In the genomic region with DNA sequence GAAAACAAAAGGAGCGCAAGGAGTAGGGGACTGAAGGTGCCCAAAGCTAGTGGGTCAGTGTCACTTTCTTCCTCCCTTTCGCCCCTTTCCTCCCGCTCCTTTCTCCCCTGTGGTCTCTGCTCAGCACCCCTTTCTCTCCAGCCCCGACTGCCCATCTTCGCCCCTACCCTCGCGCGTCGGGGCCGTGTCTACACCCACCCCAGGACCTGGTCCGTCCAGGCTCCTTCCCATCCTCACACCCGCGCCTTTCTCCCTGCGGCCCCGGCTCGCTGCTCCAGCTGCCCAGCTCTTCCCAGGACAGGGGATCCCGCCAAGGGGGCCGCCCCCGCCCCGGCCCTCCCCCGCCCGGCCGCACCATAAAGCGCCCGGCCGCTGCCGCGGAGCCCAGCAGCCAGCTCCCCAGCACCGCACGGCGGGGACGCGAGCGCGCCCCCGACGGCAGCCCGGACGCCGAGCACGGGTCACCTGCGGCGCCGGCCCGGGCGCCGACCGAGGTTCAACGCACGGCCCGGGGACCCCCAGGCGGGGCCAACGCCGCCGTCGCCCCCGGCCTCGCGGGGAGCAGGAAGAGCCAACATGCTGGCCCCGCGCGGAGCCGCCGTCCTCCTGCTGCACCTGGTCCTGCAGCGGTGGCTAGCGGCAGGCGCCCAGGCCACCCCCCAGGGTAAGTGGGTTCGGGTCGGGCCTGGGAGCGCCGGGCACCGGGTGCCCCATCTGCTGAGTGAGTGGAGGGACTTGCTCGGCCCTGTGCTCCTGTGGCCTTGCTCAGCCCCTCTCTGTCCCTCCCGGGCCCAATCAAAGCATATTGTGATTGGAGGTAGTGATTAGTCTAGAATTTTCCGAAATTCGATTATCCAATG, we compare ENCODE assay signal across 9 cellular contexts. TPM values are rescaled to one million over a fixed set of nuclear protein-coding genes. Genes with fewer than 3 reads are reported as not detected.
DNase-seq lines count a peak whose midpoint lies in the region; ATAC-seq and TF ChIP-seq lines count a peak whose summit lies in the region.
"Had no signal": no experiment of that assay in that cellular context is flagged by ENCODE, and none has a peak within 500 bp of the region (broad histone marks: within the 10 kb centered on the region; RNA-seq: fewer than 3 reads in every experiment).

Gene THBS4, plus strand, starts transcription at position 387 of the 860 bp plus-strand sequence. Its CDS starts 190 bp downstream, at position 577.

- H3K4me1 Mint-ChIP-seq in T-helper 17 cell (peaks cover 6% of the 10 kb centered on the region), glutamatergic neuron (ENCODE audit: low read depth, unreplicated experiment) (peaks cover 8% of the 10 kb centered on the region)

- H3K27me3 Mint-ChIP-seq in T-helper 17 cell: peaks cover 67% of the 10 kb centered on the region
- no peaks in the 10 kb centered on the region for H3K27me3 Mint-ChIP-seq in glutamatergic neuron (ENCODE audit: unreplicated experiment)

- peak within 1 kb of the TSS; percentile 20 for H3K14ac ChIP-seq in trophoblast cell (ENCODE audit: low read length)

- H3K4me3 ChIP-seq in trophoblast cell (ENCODE audit: low read depth, low read length): peak within 1 kb of the TSS; percentile 65

- no peak for TF ChIP-seq CTCF in glutamatergic neuron (IDR thresholded peaks at IDR 0.05; ENCODE audit: partially characterized antibody, unreplicated experiment)

- no peaks in the 10 kb centered on the region for H3K9me3 Mint-ChIP-seq in glutamatergic neuron (ENCODE audit: unreplicated experiment)

- H3K27me3 ChIP-seq in trophoblast cell (ENCODE audit: insufficient read depth, low read length): peaks cover 27% of the 10 kb centered on the region

- H3K4me3 Mint-ChIP-seq in T-helper 17 cell (peak within 1 kb of the TSS; percentile 31), glutamatergic neuron (ENCODE audit: unreplicated experiment) (peak within 1 kb of the TSS; percentile 78)

- H3K79me1 ChIP-seq in trophoblast cell (ENCODE audit: low read length): no peaks in the 10 kb centered on the region

- peaks cover 4 to 7% of the 10 kb centered on the region in 2 experiments for H3K4me1 ChIP-seq in trophoblast cell (ENCODE audit: control insufficient read depth in 1 of 2, insufficient read depth in 2 of 2, low read length in 2 of 2)

- H3K4ac ChIP-seq in trophoblast cell (ENCODE audit: low read depth, low read length): no peak within 1 kb of the TSS

- DNase-seq in ELF-1 (ENCODE audit: low read depth, low spot score): peak; percentile 8
- DNase-seq in T-helper 17 cell: no peak
- DNase-seq in glutamatergic neuron: peak; percentile 45
- no peak for DNase-seq in trophoblast cell
- no peak for DNase-seq in activated effector memory CD4-positive, alpha-beta T cell treated with Interleukin-2 at 50 U/mL for 16 hours
- DNase-seq in NCI-H1436 (lab: John Stamatoyannopoulos, UW): no peak
- DNase-seq in mucosa of gallbladder (ENCODE audit: low spot score): no peak
- DNase-seq: NCI-H524 treated with DMSO at 0.1 percent for 48 hours had no signal

- H3K27ac Mint-ChIP-seq in T-helper 17 cell (no peak within 1 kb of the TSS), glutamatergic neuron (ENCODE audit: unreplicated experiment) (peak within 1 kb of the TSS; percentile 14)

- H4K12ac ChIP-seq in trophoblast cell (ENCODE audit: low read depth, low read length): no peak within 1 kb of the TSS

- peak within 1 kb of the TSS; percentile 91 for H3K23ac ChIP-seq in trophoblast cell (ENCODE audit: low read length)

- no peak within 1 kb of the TSS for H3K27ac ChIP-seq in trophoblast cell (ENCODE audit: low read depth, low read length)

- no peak within 1 kb of the TSS for H4K91ac ChIP-seq in trophoblast cell (ENCODE audit: low read depth, low read length)

- no peaks in the 10 kb centered on the region for H3K36me3 ChIP-seq in trophoblast cell (ENCODE audit: control insufficient read depth in 1 of 2, insufficient read depth in 2 of 2, low read length in 2 of 2)

- no peak within 1 kb of the TSS for H2BK5ac ChIP-seq in trophoblast cell (ENCODE audit: low read depth, low read length, poor library complexity)

- no peak within 1 kb of the TSS for H3K9ac ChIP-seq in trophoblast cell (ENCODE audit: low read length)

- H2AFZ ChIP-seq in trophoblast cell (ENCODE audit: insufficient read depth, low read length, poor library complexity): peak within 1 kb of the TSS; percentile 8

- WGBS in trophoblast cell (ENCODE audit: extremely low coverage, insufficient coverage, insufficient read length): no CpG with 5 or more reads among the region's 76 CpGs

- no peaks in the 10 kb centered on the region for H3K79me2 ChIP-seq in trophoblast cell (ENCODE audit: control insufficient read depth, insufficient read depth, low read length, poor library complexity)

- ATAC-seq in T-helper 17 cell (peak; percentile 16), HG03280 (IDR thresholded peaks at IDR 0.05; ENCODE audit: unreplicated experiment) (no peak)

- H4K8ac ChIP-seq in trophoblast cell (ENCODE audit: low read depth, low read length): no peak within 1 kb of the TSS

- H3K36me3 Mint-ChIP-seq in T-helper 17 cell (ENCODE audit: low read depth) (peaks cover 2% of the 10 kb centered on the region), glutamatergic neuron (ENCODE audit: unreplicated experiment) (no peaks in the 10 kb centered on the region)

- H2BK12ac ChIP-seq in trophoblast cell (ENCODE audit: low read length): no peak within 1 kb of the TSS

- peak within 1 kb of the TSS; percentile 92 for H3K4me2 ChIP-seq in trophoblast cell (ENCODE audit: low read length)

- H3K9me3 ChIP-seq in T-helper 17 cell (ENCODE audit: control insufficient read depth, low read length, poor library complexity, severe bottlenecking): no peaks in the 10 kb centered on the region
- no peaks in the 10 kb centered on the region for H3K9me3 ChIP-seq in trophoblast cell (ENCODE audit: insufficient read depth, low read depth, low read length)

- no peak within 1 kb of the TSS for H3K18ac ChIP-seq in trophoblast cell (ENCODE audit: low read length)

- no peak within 1 kb of the TSS for H2BK120ac ChIP-seq in trophoblast cell (ENCODE audit: insufficient read depth, low read length, poor library complexity)

- H2AK5ac ChIP-seq in trophoblast cell (ENCODE audit: low read length): no peak within 1 kb of the TSS

RNA-seq across cellular contexts. Expression of gene THBS4, which starts in this region (rescaled TPM):
- under 1 TPM; 0.21 to 0.94 TPM for total RNA-seq in T-helper 17 cell
- 41.1 TPM for total RNA-seq in glutamatergic neuron (ENCODE audit: unreplicated experiment)
- 0.75 and 0.99 TPM in 2 replicates for polyA plus RNA-seq in trophoblast cell (2013)
- total RNA-seq in mucosa of gallbladder: 1.5 TPM

Comparison
In these comparisons a context has a peak if more than half of its experiments do, and no peak if none do; other contexts are left out.
1. RNA of gene THBS4 (total RNA-seq): 41.1 TPM in glutamatergic neuron (single experiment); 1.5 TPM in mucosa of gallbladder (single experiment) and 0.21 to 0.94 TPM in T-helper 17 cell; every median in the first group is over 10 times any median in the second.
2. Peak in ATAC-seq in T-helper 17 cell; RNA of the gene not detected or under 1 TPM.
3. DNase-seq: peak in ELF-1 (single experiment) and glutamatergic neuron (single experiment); none in T-helper 17 cell (0 of 3), trophoblast cell (0 of 2), activated effector memory CD4-positive, alpha-beta T cell treated with Interleukin-2 at 50 U/mL for 16 hours (single experiment), NCI-H1436 (single experiment) and mucosa of gallbladder (single experiment).